In the genomic region with DNA sequence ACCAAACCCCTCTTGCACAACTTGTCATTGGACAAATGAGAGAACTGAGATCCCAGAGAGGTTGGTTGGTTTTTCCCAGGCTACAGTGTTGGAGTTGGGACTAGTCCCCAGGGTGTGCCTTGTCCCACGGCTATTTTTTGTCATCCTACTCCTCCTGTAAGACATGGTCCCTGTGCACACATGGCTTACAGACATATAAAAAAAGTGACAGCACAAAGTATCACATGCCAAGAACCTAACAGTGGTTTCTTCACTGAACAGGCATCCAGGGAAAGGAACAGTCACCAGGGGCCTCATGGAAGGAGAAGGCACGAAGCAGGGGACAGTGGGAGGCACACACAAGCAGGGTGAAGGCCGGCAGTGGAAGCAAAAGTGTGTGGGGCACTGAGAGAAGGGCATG, we compare ENCODE assay signal across 1 cellular context.
TF ChIP-seq lines count a peak whose summit lies in the region.

No MANE protein-coding gene starts in this region.

TF ChIP-seq in HepG2, 621 proteins besides CTCF, POLR2A, EP300 and RAD21:
- TF ChIP-seq KMT2A (CRISPR knock-in tag; IDR thresholded peaks at IDR 0.05) (no peak), ZNF20 (CRISPR knock-in tag; IDR thresholded peaks at IDR 0.05) (no peak), NKX3-1 (CRISPR knock-in tag; IDR thresholded peaks at IDR 0.05) (no peak), ZNF12 (CRISPR knock-in tag; IDR thresholded peaks at IDR 0.05) (no peak), RFXAP (CRISPR knock-in tag; IDR thresholded peaks at IDR 0.05; ENCODE audit: borderline replicate concordance) (no peak), KLF16 (CRISPR knock-in tag; IDR thresholded peaks at IDR 0.05) (no peak), ZNF776 (CRISPR knock-in tag; IDR thresholded peaks at IDR 0.05) (no peak), NCOR1 (IDR thresholded peaks at IDR 0.05; ENCODE audit: borderline replicate concordance, low read length) (no peak), HHEX (CRISPR knock-in tag; IDR thresholded peaks at IDR 0.05) (no peak), HNRNPH1 (optimal IDR thresholded peaks at IDR 0.05; ENCODE audit: low read depth, low read length) (no peak), SCMH1 (CRISPR knock-in tag; IDR thresholded peaks at IDR 0.05; ENCODE audit: borderline replicate concordance) (no peak), ZNF816 (CRISPR knock-in tag; IDR thresholded peaks at IDR 0.05; ENCODE audit: borderline replicate concordance) (no peak), SOX13 (IDR thresholded peaks at IDR 0.05) (no peak), SOX13 (CRISPR knock-in tag; conservative IDR thresholded peaks at IDR 0.05 in 1 of 2, IDR thresholded peaks at IDR 0.05 in 1 of 2) (no peak), HNRNPUL1 (IDR thresholded peaks at IDR 0.05; ENCODE audit: low read depth, low read length) (no peak), ZNF138 (CRISPR knock-in tag; IDR thresholded peaks at IDR 0.05; ENCODE audit: low read depth) (no peak), MAF1 (CRISPR knock-in tag; IDR thresholded peaks at IDR 0.05; ENCODE audit: borderline replicate concordance) (no peak)
- TF ChIP-seq, protein P1, sequence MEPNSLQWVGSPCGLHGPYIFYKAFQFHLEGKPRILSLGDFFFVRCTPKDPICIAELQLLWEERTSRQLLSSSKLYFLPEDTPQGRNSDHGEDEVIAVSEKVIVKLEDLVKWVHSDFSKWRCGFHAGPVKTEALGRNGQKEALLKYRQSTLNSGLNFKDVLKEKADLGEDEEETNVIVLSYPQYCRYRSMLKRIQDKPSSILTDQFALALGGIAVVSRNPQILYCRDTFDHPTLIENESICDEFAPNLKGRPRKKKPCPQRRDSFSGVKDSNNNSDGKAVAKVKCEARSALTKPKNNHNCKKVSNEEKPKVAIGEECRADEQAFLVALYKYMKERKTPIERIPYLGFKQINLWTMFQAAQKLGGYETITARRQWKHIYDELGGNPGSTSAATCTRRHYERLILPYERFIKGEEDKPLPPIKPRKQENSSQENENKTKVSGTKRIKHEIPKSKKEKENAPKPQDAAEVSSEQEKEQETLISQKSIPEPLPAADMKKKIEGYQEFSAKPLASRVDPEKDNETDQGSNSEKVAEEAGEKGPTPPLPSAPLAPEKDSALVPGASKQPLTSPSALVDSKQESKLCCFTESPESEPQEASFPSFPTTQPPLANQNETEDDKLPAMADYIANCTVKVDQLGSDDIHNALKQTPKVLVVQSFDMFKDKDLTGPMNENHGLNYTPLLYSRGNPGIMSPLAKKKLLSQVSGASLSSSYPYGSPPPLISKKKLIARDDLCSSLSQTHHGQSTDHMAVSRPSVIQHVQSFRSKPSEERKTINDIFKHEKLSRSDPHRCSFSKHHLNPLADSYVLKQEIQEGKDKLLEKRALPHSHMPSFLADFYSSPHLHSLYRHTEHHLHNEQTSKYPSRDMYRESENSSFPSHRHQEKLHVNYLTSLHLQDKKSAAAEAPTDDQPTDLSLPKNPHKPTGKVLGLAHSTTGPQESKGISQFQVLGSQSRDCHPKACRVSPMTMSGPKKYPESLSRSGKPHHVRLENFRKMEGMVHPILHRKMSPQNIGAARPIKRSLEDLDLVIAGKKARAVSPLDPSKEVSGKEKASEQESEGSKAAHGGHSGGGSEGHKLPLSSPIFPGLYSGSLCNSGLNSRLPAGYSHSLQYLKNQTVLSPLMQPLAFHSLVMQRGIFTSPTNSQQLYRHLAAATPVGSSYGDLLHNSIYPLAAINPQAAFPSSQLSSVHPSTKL (CRISPR knock-in tag; IDR thresholded peaks at IDR 0.05) = no peak
- TF ChIP-seq, protein P2, sequence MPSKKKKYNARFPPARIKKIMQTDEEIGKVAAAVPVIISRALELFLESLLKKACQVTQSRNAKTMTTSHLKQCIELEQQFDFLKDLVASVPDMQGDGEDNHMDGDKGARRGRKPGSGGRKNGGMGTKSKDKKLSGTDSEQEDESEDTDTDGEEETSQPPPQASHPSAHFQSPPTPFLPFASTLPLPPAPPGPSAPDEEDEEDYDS (CRISPR knock-in tag; IDR thresholded peaks at IDR 0.05) = no peak
TF ChIP-seq in HepG2: peak in this region for 0.
